Comparison of ENCODE assay signal across 20 cellular contexts in genomic region chr6:87826376-87826775, GRCh38.
"Had no signal": no experiment of that assay in that cellular context is flagged by ENCODE, and none has a peak within 500 bp of the region (broad histone marks: within the 10 kb centered on the region; RNA-seq: fewer than 3 reads in every experiment).

No MANE protein-coding gene starts in this region.

- H3K9me3 Mint-ChIP-seq: activated CD4-positive, alpha-beta memory T cell treated with anti-CD3 and anti-CD28 coated beads, Interleukin-2, amount 10 ng/mL, durations not matched to agents 7 days and 5 days; activated naive CD4-positive, alpha-beta T cell treated with anti-CD3 and anti-CD28 coated beads, Interleukin-2, amount 50 U/mL, for 24 hours; activated T-cell treated with anti-CD3 and anti-CD28 coated beads, Interleukin-2, amount 50 U/mL, for 24 hours; stimulated activated naive CD8-positive, alpha-beta T cell treated with anti-CD3 and anti-CD28 coated beads, Interleukin-15, Interleukin-2, amounts not matched to agents 100 ng/mL and 50 ng/mL, for 24 hours; T-helper 1 cell treated with Interleukin-12 subunit alpha and Interleukin-12 subunit beta and Interleukin-4 antibody, amounts not matched to agents 30 μg/mL and 1 μg/mL, for 36 hours had no signal

- H3K27me3 ChIP-seq: adrenal gland, right atrium auricular region, testis, upper lobe of left lung had no signal

- H3K4me1 ChIP-seq: left ventricle myocardium inferior, right atrium auricular region had no signal

- H3K27ac ChIP-seq: left ventricle myocardium inferior, right atrium auricular region, testis had no signal

- H3K27me3 Mint-ChIP-seq: activated naive CD4-positive, alpha-beta T cell treated with anti-CD3 and anti-CD28 coated beads, Interleukin-2, amount 50 U/mL, for 24 hours; stimulated activated naive CD8-positive, alpha-beta T cell treated with anti-CD3 and anti-CD28 coated beads, Interleukin-15, Interleukin-2, amounts not matched to agents 100 ng/mL and 50 ng/mL, for 24 hours had no signal

- H3K4me3 ChIP-seq: adrenal gland, left ventricle myocardium inferior, right atrium auricular region, skin epidermis, testis, upper lobe of left lung had no signal

- H3K36me3 Mint-ChIP-seq: activated naive CD4-positive, alpha-beta T cell treated with anti-CD3 and anti-CD28 coated beads, Interleukin-2, amount 50 U/mL, for 24 hours had no signal

- H3K4me3 Mint-ChIP-seq: activated CD4-positive, alpha-beta memory T cell treated with anti-CD3 and anti-CD28 coated beads, Interleukin-2, amount 10 ng/mL, durations not matched to agents 7 days and 5 days; activated CD4-positive, alpha-beta T cell treated with anti-CD3 and anti-CD28 coated beads for 36 hours; activated naive CD4-positive, alpha-beta T cell treated with anti-CD3 and anti-CD28 coated beads, Interleukin-2, amount 50 U/mL, for 24 hours; activated T-cell treated with anti-CD3 and anti-CD28 coated beads, Interleukin-2, amount 50 U/mL, for 24 hours; nephron progenitor cell; stimulated activated naive CD8-positive, alpha-beta T cell treated with anti-CD3 and anti-CD28 coated beads, Interleukin-15, Interleukin-2, amounts not matched to agents 100 ng/mL and 50 ng/mL, for 24 hours; T-helper 1 cell treated with Interleukin-12 subunit alpha and Interleukin-12 subunit beta and Interleukin-4 antibody, amounts not matched to agents 30 μg/mL and 1 μg/mL, for 36 hours had no signal

- DNase-seq: activated CD4-positive, alpha-beta memory T cell treated with anti-CD3 and anti-CD28 coated beads, Interleukin-2, amount 10 ng/mL, durations not matched to agents 7 days and 5 days; activated CD4-positive, alpha-beta T cell treated with anti-CD3 and anti-CD28 coated beads for 36 hours; activated effector memory CD4-positive, alpha-beta T cell treated with anti-CD3 and anti-CD28 coated beads, Interleukin-2, amount 50 U/mL, for 16 hours; activated T-cell treated with anti-CD3 and anti-CD28 coated beads, Interleukin-2, amount 50 U/mL, for 24 hours; adrenal gland; islet precursor cell; left ventricle myocardium inferior; mesendoderm; nephron progenitor cell; occipital lobe; stimulated activated CD4-positive, alpha-beta T cell treated with anti-CD3 and anti-CD28 coated beads, Interleukin-15, amount 100 ng/mL, for 24 hours; stimulated activated CD4-positive, alpha-beta T cell treated with anti-CD3 and anti-CD28 coated beads, Interleukin-4, amount 100 ng/mL, for 24 hours; testis; upper lobe of left lung had no signal

- H3K27ac Mint-ChIP-seq: activated CD4-positive, alpha-beta memory T cell treated with anti-CD3 and anti-CD28 coated beads, Interleukin-2, amount 10 ng/mL, durations not matched to agents 7 days and 5 days; activated CD4-positive, alpha-beta T cell treated with anti-CD3 and anti-CD28 coated beads for 36 hours; activated naive CD4-positive, alpha-beta T cell treated with anti-CD3 and anti-CD28 coated beads, Interleukin-2, amount 50 U/mL, for 24 hours; activated T-cell treated with anti-CD3 and anti-CD28 coated beads, Interleukin-2, amount 50 U/mL, for 24 hours; progenitor cell of endocrine pancreas; stimulated activated naive CD8-positive, alpha-beta T cell treated with anti-CD3 and anti-CD28 coated beads, Interleukin-15, Interleukin-2, amounts not matched to agents 100 ng/mL and 50 ng/mL, for 24 hours; T-helper 1 cell treated with Interleukin-12 subunit alpha and Interleukin-12 subunit beta and Interleukin-4 antibody, amounts not matched to agents 30 μg/mL and 1 μg/mL, for 36 hours had no signal

- H3K36me3 ChIP-seq: adrenal gland, left ventricle myocardium inferior, right atrium auricular region, upper lobe of left lung had no signal

- H3K9me3 ChIP-seq: adrenal gland, left ventricle myocardium inferior, right atrium auricular region, testis, upper lobe of left lung had no signal
